Comparison of ENCODE assay signal across 23 cellular contexts in the genomic region with DNA sequence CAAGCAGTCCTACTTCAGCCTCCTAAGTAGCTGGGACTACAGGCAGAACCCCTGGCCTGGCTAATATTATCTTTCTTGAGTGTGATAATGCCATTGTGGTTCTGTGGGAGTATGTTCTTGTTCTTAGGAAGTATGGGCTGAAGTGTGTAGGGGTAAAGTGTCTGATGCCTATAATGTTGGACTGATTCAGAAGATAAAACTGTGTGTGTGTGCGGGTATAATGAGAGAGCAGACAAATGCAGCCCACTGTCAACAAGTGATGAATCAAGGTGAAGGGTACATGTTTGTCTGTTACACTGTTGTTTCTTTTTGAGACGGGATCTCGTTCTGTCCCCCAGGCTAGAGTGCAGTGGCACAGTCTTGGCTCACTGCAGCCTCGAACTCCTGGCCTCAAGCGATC.
DNase-seq lines count a peak whose midpoint lies in the region; ATAC-seq, FAIRE-seq and TF ChIP-seq lines count a peak whose summit lies in the region.
"Had no signal": no experiment of that assay in that cellular context is flagged by ENCODE, and none has a peak within 500 bp of the region (broad histone marks: within the 10 kb centered on the region; RNA-seq: fewer than 3 reads in every experiment).

No MANE protein-coding gene starts in this region.

- no peaks in the 10 kb centered on the region for H3K27me3 ChIP-seq in gastroesophageal sphincter
- H3K27me3 ChIP-seq: colonic mucosa had no signal

- peak; percentile 10 for ATAC-seq in stimulated activated naive CD8-positive, alpha-beta T cell treated with anti-CD3 and anti-CD28 coated beads, Interleukin-15, Interleukin-2, amounts not matched to agents 100 U/mL and 50 U/mL, for 24 hours
- no peak for ATAC-seq in stimulated activated naive CD8-positive, alpha-beta T cell treated with anti-CD3 and anti-CD28 coated beads, Interleukin-15, amount 100 ng/mL, for 72 hours
- no peak for ATAC-seq in gastroesophageal sphincter
- no peak for ATAC-seq in HG02973 (IDR thresholded peaks at IDR 0.05; ENCODE audit: unreplicated experiment)
- ATAC-seq: left cardiac atrium; naive thymus-derived CD8-positive, alpha-beta T cell had no signal

- no peak overlapping the region for H3K4me3 Mint-ChIP-seq in T-helper 1 cell treated with Interleukin-12 subunit alpha and Interleukin-12 subunit beta and Interleukin-4 antibody, amounts not matched to agents 30 μg/mL and 1 μg/mL, for 36 hours
- H3K4me3 Mint-ChIP-seq in stimulated activated naive CD8-positive, alpha-beta T cell treated with anti-CD3 and anti-CD28 coated beads, Interleukin-15, amount 100 ng/mL, for 72 hours = no peak overlapping the region
- peak overlapping the region; percentile 18 for H3K4me3 Mint-ChIP-seq in activated T-helper 2 cell treated with anti-CD3 and anti-CD28 coated beads, Interferon-gamma antibody, Interleukin-2, Interleukin-4, amounts not matched to agents 10 μg/mL and 5 μg/mL and 100 μg/mL, durations not matched to agents 14 hours and 24 hours and 36 hours (ENCODE audit: low read depth)
- H3K4me3 Mint-ChIP-seq: IgD-negative memory B cell; naive thymus-derived CD8-positive, alpha-beta T cell had no signal

- no peak for TF ChIP-seq EP300 in gastroesophageal sphincter (IDR thresholded peaks at IDR 0.05)

- WGBS in gastroesophageal sphincter (ENCODE audit: low coverage in 1 of 2), 2 donors = 92 to 97% methylated on average over 2 to 5 of the region's 5 CpGs

- no peak for TF ChIP-seq POLR2A in gastroesophageal sphincter (IDR thresholded peaks at IDR 0.05)
- TF ChIP-seq POLR2A in H54 (IDR thresholded peaks at IDR 0.05; ENCODE audit: low read depth, low read length) = no peak

- peaks cover 50% of the 10 kb centered on the region for H3K4me1 Mint-ChIP-seq in T-helper 1 cell treated with Interleukin-12 subunit alpha and Interleukin-12 subunit beta and Interleukin-4 antibody, amounts not matched to agents 30 μg/mL and 1 μg/mL, for 36 hours (ENCODE audit: low read depth)
- H3K4me1 Mint-ChIP-seq in stimulated activated naive CD8-positive, alpha-beta T cell treated with anti-CD3 and anti-CD28 coated beads, Interleukin-15, amount 100 ng/mL, for 72 hours = peaks cover 69% of the 10 kb centered on the region
- H3K4me1 Mint-ChIP-seq in activated T-helper 2 cell treated with anti-CD3 and anti-CD28 coated beads, Interferon-gamma antibody, Interleukin-2, Interleukin-4, amounts not matched to agents 10 μg/mL and 5 μg/mL and 100 μg/mL, durations not matched to agents 14 hours and 24 hours and 36 hours (ENCODE audit: low read depth) = peaks cover 75% of the 10 kb centered on the region

- no peak overlapping the region for H3K4me3 ChIP-seq in gastroesophageal sphincter
- H3K4me3 ChIP-seq: colonic mucosa, lung had no signal

- no peak for FAIRE-seq in H54 (lab: Jason Lieb, UNC)

- peaks cover 0 to 12% (median 0%) of the 10 kb centered on the region in 3 donors for H3K4me1 ChIP-seq in gastroesophageal sphincter
- H3K4me1 ChIP-seq: colonic mucosa had no signal

- peaks cover 0 to 40% of the 10 kb centered on the region in 2 donors for H3K36me3 ChIP-seq in gastroesophageal sphincter
- H3K36me3 ChIP-seq: colonic mucosa had no signal

- no peaks in the 10 kb centered on the region for H3K9me3 Mint-ChIP-seq in T-helper 1 cell treated with Interleukin-12 subunit alpha and Interleukin-12 subunit beta and Interleukin-4 antibody, amounts not matched to agents 30 μg/mL and 1 μg/mL, for 36 hours
- no peaks in the 10 kb centered on the region for H3K9me3 Mint-ChIP-seq in stimulated activated naive CD8-positive, alpha-beta T cell treated with anti-CD3 and anti-CD28 coated beads, Interleukin-15, amount 100 ng/mL, for 72 hours
- H3K9me3 Mint-ChIP-seq in activated T-helper 2 cell treated with anti-CD3 and anti-CD28 coated beads, Interferon-gamma antibody, Interleukin-2, Interleukin-4, amounts not matched to agents 10 μg/mL and 5 μg/mL and 100 μg/mL, durations not matched to agents 14 hours and 24 hours and 36 hours = no peaks in the 10 kb centered on the region
- H3K9me3 Mint-ChIP-seq: IgD-negative memory B cell; naive thymus-derived CD8-positive, alpha-beta T cell had no signal

- TF ChIP-seq CTCF in gastroesophageal sphincter (IDR thresholded peaks at IDR 0.05) = no peak

- no peak for DNase-seq in T-helper 1 cell
- DNase-seq in stimulated activated naive CD8-positive, alpha-beta T cell treated with anti-CD3 and anti-CD28 coated beads, Interleukin-15, Interleukin-2, amounts not matched to agents 100 U/mL and 50 U/mL, for 24 hours = no peak
- no peak for DNase-seq in stimulated activated naive CD8-positive, alpha-beta T cell treated with anti-CD3 and anti-CD28 coated beads, Interleukin-15, amount 100 ng/mL, for 72 hours
- DNase-seq in activated T-helper 2 cell treated with anti-CD3 and anti-CD28 coated beads, Interferon-gamma antibody, Interleukin-2, Interleukin-4, amounts not matched to agents 10 μg/mL and 5 μg/mL and 100 μg/mL, durations not matched to agents 14 hours and 24 hours and 36 hours (ENCODE audit: low spot score) = no peak
- DNase-seq in H54 (ENCODE audit: insufficient read length, low spot score) = no peak
- DNase-seq: 8988T; C1 segment of cervical spinal cord; Calu3; colonic mucosa; DMS79 treated with DMSO at 0.1 percent for 48 hours; effector CD4-positive, alpha-beta T cell; hypothalamus; left cardiac atrium; naive thymus-derived CD8-positive, alpha-beta T cell; NCI-H1105; NCI-H187; occipital lobe; stimulated activated CD4-positive, alpha-beta T cell treated with anti-CD3 and anti-CD28 coated beads, Interleukin-4, amount 100 ng/mL, for 1 hour had no signal

- peaks cover 44% of the 10 kb centered on the region for H3K36me3 Mint-ChIP-seq in T-helper 1 cell treated with Interleukin-12 subunit alpha and Interleukin-12 subunit beta and Interleukin-4 antibody, amounts not matched to agents 30 μg/mL and 1 μg/mL, for 36 hours (ENCODE audit: low read depth)
- H3K36me3 Mint-ChIP-seq in activated T-helper 2 cell treated with anti-CD3 and anti-CD28 coated beads, Interferon-gamma antibody, Interleukin-2, Interleukin-4, amounts not matched to agents 10 μg/mL and 5 μg/mL and 100 μg/mL, durations not matched to agents 14 hours and 24 hours and 36 hours (ENCODE audit: low read depth) = peaks cover 54% of the 10 kb centered on the region

- no peak overlapping the region for H3K27ac ChIP-seq in gastroesophageal sphincter
- H3K27ac ChIP-seq: colonic mucosa had no signal

- intact Hi-C loops in activated T-helper 2 cell treated with anti-CD3 and anti-CD28 coated beads, Interferon-gamma antibody, Interleukin-2, Interleukin-4, amounts not matched to agents 10 μg/mL and 5 μg/mL and 100 μg/mL, durations not matched to agents 14 hours and 24 hours and 36 hours (cut with micrococcal nuclease) = loop anchor here (1.0 to 10.0 kb wide), 3 partner anchors 20 to 513 kb away; a partner anchor contains a TSS

- peak overlapping the region; percentile 3 for H3K27ac Mint-ChIP-seq in T-helper 1 cell treated with Interleukin-12 subunit alpha and Interleukin-12 subunit beta and Interleukin-4 antibody, amounts not matched to agents 30 μg/mL and 1 μg/mL, for 36 hours
- peak overlapping the region in 1 of 2 donors; percentile 2 for H3K27ac Mint-ChIP-seq in stimulated activated naive CD8-positive, alpha-beta T cell treated with anti-CD3 and anti-CD28 coated beads, Interleukin-15, amount 100 ng/mL, for 72 hours
- H3K27ac Mint-ChIP-seq in activated T-helper 2 cell treated with anti-CD3 and anti-CD28 coated beads, Interferon-gamma antibody, Interleukin-2, Interleukin-4, amounts not matched to agents 10 μg/mL and 5 μg/mL and 100 μg/mL, durations not matched to agents 14 hours and 24 hours and 36 hours = peak overlapping the region; percentile 94
- H3K27ac Mint-ChIP-seq: IgD-negative memory B cell had no signal

- H3K27me3 Mint-ChIP-seq in T-helper 1 cell treated with Interleukin-12 subunit alpha and Interleukin-12 subunit beta and Interleukin-4 antibody, amounts not matched to agents 30 μg/mL and 1 μg/mL, for 36 hours (ENCODE audit: low read depth) = no peaks in the 10 kb centered on the region
- H3K27me3 Mint-ChIP-seq in stimulated activated naive CD8-positive, alpha-beta T cell treated with anti-CD3 and anti-CD28 coated beads, Interleukin-15, amount 100 ng/mL, for 72 hours = no peaks in the 10 kb centered on the region
- H3K27me3 Mint-ChIP-seq in activated T-helper 2 cell treated with anti-CD3 and anti-CD28 coated beads, Interferon-gamma antibody, Interleukin-2, Interleukin-4, amounts not matched to agents 10 μg/mL and 5 μg/mL and 100 μg/mL, durations not matched to agents 14 hours and 24 hours and 36 hours (ENCODE audit: low read depth) = no peaks in the 10 kb centered on the region
- H3K27me3 Mint-ChIP-seq: IgD-negative memory B cell; naive thymus-derived CD8-positive, alpha-beta T cell had no signal

- H3K9me3 ChIP-seq in gastroesophageal sphincter = no peaks in the 10 kb centered on the region
- H3K9me3 ChIP-seq: colonic mucosa had no signal
